Comparison of ENCODE assay signal across 8 cellular contexts in the genomic region with DNA sequence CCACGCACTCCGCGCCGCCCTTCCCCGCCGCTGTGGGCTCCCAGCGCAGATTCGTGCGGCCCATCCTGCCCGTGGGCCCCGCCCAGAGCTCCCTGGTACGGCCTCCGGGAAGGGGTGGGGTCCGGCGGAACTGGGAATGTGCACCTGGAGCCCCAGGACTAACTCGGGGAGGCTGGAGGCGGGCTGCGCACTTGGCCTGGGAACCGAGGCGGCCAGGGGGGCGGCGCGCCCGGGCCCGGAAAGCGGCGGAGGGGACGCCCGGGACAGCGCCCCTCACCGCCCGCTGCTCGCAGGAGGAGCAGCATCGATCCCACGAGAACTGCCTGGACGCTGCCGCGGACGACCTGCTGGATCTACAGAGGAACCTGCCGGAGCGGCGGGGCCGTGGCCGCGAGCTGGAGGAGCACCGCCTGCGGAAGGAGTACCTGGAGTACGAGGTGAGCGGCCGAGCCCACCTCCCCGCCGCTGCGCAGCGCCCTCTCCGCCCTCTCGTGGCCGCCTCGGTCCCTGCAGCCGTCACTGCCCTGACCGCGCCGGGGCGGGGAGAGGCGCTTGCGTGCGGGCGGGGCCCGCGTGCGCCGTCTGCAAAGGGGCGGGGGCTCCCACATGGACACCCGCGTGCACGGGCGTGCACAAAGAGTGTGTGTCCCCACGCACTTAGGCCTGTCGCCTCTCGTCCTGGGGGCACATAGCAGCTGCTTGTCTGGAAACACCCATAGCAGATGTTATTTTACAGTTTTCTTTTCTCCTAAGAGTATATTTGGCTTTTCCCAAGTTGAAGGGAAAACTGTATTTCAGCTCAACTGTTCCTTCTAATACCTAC. TPM values are rescaled to one million over a fixed set of nuclear protein-coding genes. Genes with fewer than 3 reads are reported as not detected.
DNase-seq lines count a peak whose midpoint lies in the region; ATAC-seq and TF ChIP-seq lines count a peak whose summit lies in the region.

No MANE protein-coding gene starts in this region.

- intact Hi-C loops in esophagus squamous epithelium (cut with DNase I) = loop anchor here (5.0 to 10.0 kb wide), 2 partner anchors 54 to 117 kb away; no protein-coding TSS in a partner anchor

- H2AFZ ChIP-seq in OCI-LY1 (ENCODE audit: low read length) = no peak overlapping the region

- H3K9me3 ChIP-seq in OCI-LY1 (ENCODE audit: low read length) = no peaks in the 10 kb centered on the region
- H3K9me3 ChIP-seq in esophagus squamous epithelium = no peaks in the 10 kb centered on the region

- H3K4me3 ChIP-seq in OCI-LY1 (ENCODE audit: low read depth, low read length, poor library complexity, severe bottlenecking) = peak overlapping the region; percentile 56
- peak overlapping the region; percentile 61 to 87 (median 69) for H3K4me3 ChIP-seq in esophagus squamous epithelium

- no peaks in the 10 kb centered on the region for H3K9me2 ChIP-seq in OCI-LY1 (ENCODE audit: low read depth, low read length)

- H3K4me2 ChIP-seq in OCI-LY1 (ENCODE audit: low read length) = peak overlapping the region; percentile 71

- TF ChIP-seq POLR2A in esophagus squamous epithelium (IDR thresholded peaks at IDR 0.05) = peak in 3 of 4 donors; percentile 24 to 45 (median 39)

- WGBS in esophagus squamous epithelium, 2 donors = 0 to 17% methylated on average over 7 to 8 of the region's 79 CpGs

- H3K4me1 ChIP-seq in OCI-LY1 (ENCODE audit: insufficient read depth, low read length, severe bottlenecking) (peaks cover 6% of the 10 kb centered on the region), esophagus squamous epithelium (peaks cover 11 to 48% (median 19%) of the 10 kb centered on the region in 3 donors)

- H3K36me3 ChIP-seq in OCI-LY1 (ENCODE audit: insufficient read depth, low read length) (peaks cover 87% of the 10 kb centered on the region), esophagus squamous epithelium (peaks cover 0 to 70% (median 4%) of the 10 kb centered on the region in 3 donors)

- no peaks in the 10 kb centered on the region for H4K20me1 ChIP-seq in OCI-LY1 (ENCODE audit: insufficient read depth, low read length)

- no peaks in the 10 kb centered on the region for H3K79me2 ChIP-seq in OCI-LY1 (ENCODE audit: insufficient read depth, low read length)

- H3K27me3 ChIP-seq in OCI-LY1 (ENCODE audit: insufficient read depth, low read length) (no peaks in the 10 kb centered on the region), esophagus squamous epithelium (no peaks in the 10 kb centered on the region)

- ATAC-seq in GM18858 (IDR thresholded peaks at IDR 0.05; ENCODE audit: unreplicated experiment) = peak; percentile 61
- peak; percentile 60 for ATAC-seq in HG03280 (IDR thresholded peaks at IDR 0.05; ENCODE audit: unreplicated experiment)

- H3K27ac ChIP-seq in 22Rv1 (peak overlapping the region; percentile 91), OCI-LY1 (ENCODE audit: low read depth, low read length, poor library complexity, severe bottlenecking) (no peak overlapping the region), esophagus squamous epithelium (peak overlapping the region; percentile 92 to 95 (median 93))

- TF ChIP-seq CTCF in 22Rv1 (IDR thresholded peaks at IDR 0.05) (peak; percentile 97), OCI-LY1 (IDR thresholded peaks at IDR 0.05; ENCODE audit: low read length) (peak; percentile 59), esophagus squamous epithelium (IDR thresholded peaks at IDR 0.05) (peak; percentile 73 to 99 (median 98))

- H3K9ac ChIP-seq in OCI-LY1 (ENCODE audit: low read length) = peak overlapping the region; percentile 54; the same call in 1 of the 2 replicates

- no peaks in the 10 kb centered on the region for H3F3A ChIP-seq in OCI-LY1 (ENCODE audit: insufficient read depth, low read length)

- DNase-seq in activated T-helper 1 cell treated with Interleukin-2 at 50 U/mL for 16 hours (ENCODE audit: low read depth) = peak; percentile 55
- DNase-seq in esophagus squamous epithelium (lab: John Stamatoyannopoulos, UW) = no peak
- peak; percentile 80 for DNase-seq in myocyte (ENCODE audit: low read depth)
- DNase-seq in stimulated activated CD8-positive, alpha-beta memory T cell treated with anti-CD3 and anti-CD28 coated beads, Interleukin-7, amount 100 ng/mL, for 4 hours (ENCODE audit: low read depth in 2 of 2) = peak; percentile 45 to 58

RNA-seq across cellular contexts. Expression of gene PSD4, which starts 25.2 kb away (rescaled TPM):
- total RNA-seq in esophagus squamous epithelium (10 to 100 TPM; 25.1 to 62.5 (median 50.2) TPM), myocyte (0.83 and 1.2 TPM in 2 replicates)
- 0.62 TPM for polyA plus RNA-seq in myocyte (2012)

Comparison
In these comparisons a context has a peak if more than half of its experiments do, and no peak if none do; other contexts are left out.
1. RNA of gene PSD4, which starts 25.2 kb away (total RNA-seq): 25.1 to 62.5 TPM in esophagus squamous epithelium; 0.83 to 1.2 TPM in myocyte; every median in the first group is over 10 times any median in the second.
2. Peak in every context shown above with its lines, with median percentiles within 50 percentile points of each other: CTCF ChIP-seq.